Comparison of ENCODE assay signal across 1 cellular context in the genomic region with DNA sequence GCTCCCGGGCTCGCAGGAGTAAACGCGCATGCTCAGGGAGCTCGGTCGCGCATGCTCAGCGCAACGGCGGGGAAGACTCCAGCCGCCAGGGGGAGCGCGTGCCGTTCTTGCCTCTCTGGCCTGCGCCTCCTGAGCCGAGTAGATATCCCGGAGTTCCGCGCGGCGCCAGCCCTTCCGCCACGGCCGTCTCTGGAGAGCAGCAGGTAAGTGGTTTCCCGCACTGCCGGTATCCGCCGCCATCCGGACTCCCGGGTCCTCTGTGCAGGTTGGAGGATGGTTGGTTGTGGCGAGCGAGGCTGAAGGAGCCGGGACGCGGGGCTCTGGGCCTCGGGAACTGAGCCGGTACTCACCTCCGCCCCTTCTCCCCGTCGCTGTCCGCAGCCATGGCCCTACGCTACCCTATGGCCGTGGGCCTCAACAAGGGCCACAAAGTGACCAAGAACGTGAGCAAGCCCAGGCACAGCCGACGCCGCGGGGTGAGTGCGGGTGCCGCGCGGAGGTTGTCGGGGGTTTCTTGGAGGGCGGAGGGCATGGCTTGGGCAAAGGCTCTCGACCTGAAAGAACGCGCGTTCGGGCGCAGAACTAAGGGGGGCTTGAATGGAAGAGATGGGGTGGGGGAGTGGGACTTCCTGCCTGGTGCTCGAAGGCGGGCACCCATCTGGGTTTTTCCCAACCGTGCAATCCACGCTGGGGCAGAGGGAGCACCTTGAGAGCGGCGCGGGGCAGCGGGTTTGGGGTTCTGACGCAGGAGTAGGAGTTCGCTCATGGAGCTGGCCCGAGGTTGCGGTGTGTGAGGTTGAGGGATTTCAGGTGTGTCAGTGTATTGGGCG.
A peak's percentile ranks its signal among the peaks of the same experiment; 100 is the strongest.
TF ChIP-seq lines count a peak whose summit lies in the region.

Gene RPL36, plus strand, starts transcription at position 171 of the 830 bp plus-strand sequence. Its CDS starts 213 bp downstream, at position 384.

TF ChIP-seq in K562, 482 proteins besides CTCF, POLR2A, EP300 and RAD21 (continued from another document and continues in another):
- TF ChIP-seq AFF1 (IDR thresholded peaks at IDR 0.05; ENCODE audit: low read depth in 1 of 2, partially characterized antibody in 2 of 2) = peak; percentile 79 to 80
- peak; percentile 67 for TF ChIP-seq KLF1 (tag; IDR thresholded peaks at IDR 0.05)
- TF ChIP-seq, protein P1, sequence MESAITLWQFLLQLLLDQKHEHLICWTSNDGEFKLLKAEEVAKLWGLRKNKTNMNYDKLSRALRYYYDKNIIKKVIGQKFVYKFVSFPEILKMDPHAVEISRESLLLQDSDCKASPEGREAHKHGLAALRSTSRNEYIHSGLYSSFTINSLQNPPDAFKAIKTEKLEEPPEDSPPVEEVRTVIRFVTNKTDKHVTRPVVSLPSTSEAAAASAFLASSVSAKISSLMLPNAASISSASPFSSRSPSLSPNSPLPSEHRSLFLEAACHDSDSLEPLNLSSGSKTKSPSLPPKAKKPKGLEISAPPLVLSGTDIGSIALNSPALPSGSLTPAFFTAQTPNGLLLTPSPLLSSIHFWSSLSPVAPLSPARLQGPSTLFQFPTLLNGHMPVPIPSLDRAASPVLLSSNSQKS (CRISPR knock-in tag; IDR thresholded peaks at IDR 0.05) = no peak
- TF ChIP-seq, protein P2, sequence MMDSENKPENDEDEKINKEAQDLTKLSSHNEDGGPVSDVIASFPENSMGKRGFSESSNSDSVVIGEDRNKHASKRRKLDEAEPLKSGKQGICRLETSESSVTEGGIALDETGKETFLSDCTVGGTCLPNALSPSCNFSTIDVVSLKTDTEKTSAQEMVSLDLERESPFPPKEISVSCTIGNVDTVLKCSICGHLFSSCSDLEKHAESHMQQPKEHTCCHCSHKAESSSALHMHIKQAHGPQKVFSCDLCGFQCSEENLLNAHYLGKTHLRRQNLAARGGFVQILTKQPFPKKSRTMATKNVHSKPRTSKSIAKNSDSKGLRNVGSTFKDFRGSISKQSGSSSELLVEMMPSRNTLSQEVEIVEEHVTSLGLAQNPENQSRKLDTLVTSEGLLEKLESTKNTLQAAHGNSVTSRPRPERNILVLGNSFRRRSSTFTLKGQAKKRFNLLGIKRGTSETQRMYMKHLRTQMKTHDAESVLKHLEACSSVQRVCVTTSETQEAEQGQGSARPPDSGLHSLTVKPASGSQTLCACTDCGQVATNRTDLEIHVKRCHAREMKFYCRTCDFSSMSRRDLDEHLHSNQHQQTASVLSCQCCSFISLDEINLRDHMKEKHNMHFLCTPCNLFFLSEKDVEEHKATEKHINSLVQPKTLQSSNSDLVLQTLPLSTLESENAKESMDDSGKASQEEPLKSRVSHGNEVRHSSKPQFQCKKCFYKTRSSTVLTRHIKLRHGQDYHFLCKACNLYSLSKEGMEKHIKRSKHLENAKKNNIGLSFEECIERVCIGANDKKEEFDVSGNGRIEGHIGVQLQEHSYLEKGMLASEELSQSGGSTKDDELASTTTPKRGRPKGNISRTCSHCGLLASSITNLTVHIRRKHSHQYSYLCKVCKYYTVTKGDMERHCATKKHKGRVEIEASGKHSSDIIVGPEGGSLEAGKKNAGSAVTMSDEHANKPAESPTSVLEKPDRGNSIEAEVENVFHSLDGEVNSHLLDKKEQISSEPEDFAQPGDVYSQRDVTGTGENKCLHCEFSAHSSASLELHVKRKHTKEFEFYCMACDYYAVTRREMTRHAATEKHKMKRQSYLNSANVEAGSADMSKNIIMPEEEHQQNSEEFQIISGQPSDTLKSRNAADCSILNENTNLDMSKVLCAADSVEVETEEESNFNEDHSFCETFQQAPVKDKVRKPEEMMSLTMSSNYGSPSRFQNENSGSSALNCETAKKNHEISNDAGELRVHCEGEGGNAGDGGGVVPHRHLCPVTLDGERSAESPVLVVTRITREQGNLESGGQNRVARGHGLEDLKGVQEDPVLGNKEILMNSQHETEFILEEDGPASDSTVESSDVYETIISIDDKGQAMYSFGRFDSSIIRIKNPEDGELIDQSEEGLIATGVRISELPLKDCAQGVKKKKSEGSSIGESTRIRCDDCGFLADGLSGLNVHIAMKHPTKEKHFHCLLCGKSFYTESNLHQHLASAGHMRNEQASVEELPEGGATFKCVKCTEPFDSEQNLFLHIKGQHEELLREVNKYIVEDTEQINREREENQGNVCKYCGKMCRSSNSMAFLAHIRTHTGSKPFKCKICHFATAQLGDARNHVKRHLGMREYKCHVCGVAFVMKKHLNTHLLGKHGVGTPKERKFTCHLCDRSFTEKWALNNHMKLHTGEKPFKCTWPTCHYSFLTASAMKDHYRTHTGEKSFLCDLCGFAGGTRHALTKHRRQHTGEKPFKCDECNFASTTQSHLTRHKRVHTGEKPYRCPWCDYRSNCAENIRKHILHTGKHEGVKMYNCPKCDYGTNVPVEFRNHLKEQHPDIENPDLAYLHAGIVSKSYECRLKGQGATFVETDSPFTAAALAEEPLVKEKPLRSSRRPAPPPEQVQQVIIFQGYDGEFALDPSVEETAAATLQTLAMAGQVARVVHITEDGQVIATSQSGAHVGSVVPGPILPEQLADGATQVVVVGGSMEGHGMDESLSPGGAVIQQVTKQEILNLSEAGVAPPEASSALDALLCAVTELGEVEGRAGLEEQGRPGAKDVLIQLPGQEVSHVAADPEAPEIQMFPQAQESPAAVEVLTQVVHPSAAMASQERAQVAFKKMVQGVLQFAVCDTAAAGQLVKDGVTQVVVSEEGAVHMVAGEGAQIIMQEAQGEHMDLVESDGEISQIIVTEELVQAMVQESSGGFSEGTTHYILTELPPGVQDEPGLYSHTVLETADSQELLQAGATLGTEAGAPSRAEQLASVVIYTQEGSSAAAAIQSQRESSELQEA (IDR thresholded peaks at IDR 0.05; ENCODE audit: low read depth) = no peak
- peak; percentile 57 for TF ChIP-seq CCNT2 (IDR thresholded peaks at IDR 0.05; ENCODE audit: borderline replicate concordance, extremely low read depth, insufficient read length, low read depth, low read length)
- no peak for TF ChIP-seq E4F1 (CRISPR knock-in tag; IDR thresholded peaks at IDR 0.05; ENCODE audit: borderline replicate concordance)
- no peak for TF ChIP-seq HOXB6 (CRISPR knock-in tag; IDR thresholded peaks at IDR 0.05; ENCODE audit: borderline replicate concordance)
- peak; percentile 99 for TF ChIP-seq TAF7 (tag; IDR thresholded peaks at IDR 0.05)
- no peak for TF ChIP-seq TARDBP (IDR thresholded peaks at IDR 0.05)
- TF ChIP-seq ARNT (IDR thresholded peaks at IDR 0.05) = no peak; a peak in 1 of 4 replicates
- TF ChIP-seq PHB (CRISPR knock-in tag; IDR thresholded peaks at IDR 0.05) = no peak
- peak; percentile 37 for TF ChIP-seq ZKSCAN1 (IDR thresholded peaks at IDR 0.05; ENCODE audit: low read depth, low read length)
- no peak for TF ChIP-seq ZBED1 (IDR thresholded peaks at IDR 0.05)
- TF ChIP-seq ADNP (tag; IDR thresholded peaks at IDR 0.05) = no peak
- TF ChIP-seq GABPB2 (CRISPR knock-in tag; conservative IDR thresholded peaks at IDR 0.05) = no peak
- no peak for TF ChIP-seq TSC22D4 (tag; IDR thresholded peaks at IDR 0.05)
- no peak for TF ChIP-seq IFI16 (CRISPR knock-in tag; IDR thresholded peaks at IDR 0.05)
- TF ChIP-seq NCOA1 (IDR thresholded peaks at IDR 0.05; ENCODE audit: low read depth) = peak; percentile 51; the same call in 1 of the 2 replicates
- 0 out of 2 replicates have a peak, but pooled peaks have one; percentile 63 for TF ChIP-seq ZBTB1 (CRISPR knock-in tag; IDR thresholded peaks at IDR 0.05; ENCODE audit: borderline replicate concordance, low read depth)
- no peak for TF ChIP-seq JUNB (CRISPR knock-in tag; conservative IDR thresholded peaks at IDR 0.05)
- 0 out of 2 replicates have a peak, but pooled peaks have one; percentile 45 for TF ChIP-seq JUND (IDR thresholded peaks at IDR 0.05; ENCODE audit: borderline replicate concordance, low read depth, low read length)
- no peak; the same call in 2 of the 3 replicates for TF ChIP-seq JUND (tag; IDR thresholded peaks at IDR 0.05; ENCODE audit: borderline replicate concordance, low read depth, low read length)
- peak; percentile 31; the same call in 1 of the 2 replicates for TF ChIP-seq TGIF2 (CRISPR knock-in tag; IDR thresholded peaks at IDR 0.05)
- no peak; the same call in 1 of the 2 replicates for TF ChIP-seq ZBTB9 (CRISPR knock-in tag; IDR thresholded peaks at IDR 0.05)
- TF ChIP-seq, protein P3, sequence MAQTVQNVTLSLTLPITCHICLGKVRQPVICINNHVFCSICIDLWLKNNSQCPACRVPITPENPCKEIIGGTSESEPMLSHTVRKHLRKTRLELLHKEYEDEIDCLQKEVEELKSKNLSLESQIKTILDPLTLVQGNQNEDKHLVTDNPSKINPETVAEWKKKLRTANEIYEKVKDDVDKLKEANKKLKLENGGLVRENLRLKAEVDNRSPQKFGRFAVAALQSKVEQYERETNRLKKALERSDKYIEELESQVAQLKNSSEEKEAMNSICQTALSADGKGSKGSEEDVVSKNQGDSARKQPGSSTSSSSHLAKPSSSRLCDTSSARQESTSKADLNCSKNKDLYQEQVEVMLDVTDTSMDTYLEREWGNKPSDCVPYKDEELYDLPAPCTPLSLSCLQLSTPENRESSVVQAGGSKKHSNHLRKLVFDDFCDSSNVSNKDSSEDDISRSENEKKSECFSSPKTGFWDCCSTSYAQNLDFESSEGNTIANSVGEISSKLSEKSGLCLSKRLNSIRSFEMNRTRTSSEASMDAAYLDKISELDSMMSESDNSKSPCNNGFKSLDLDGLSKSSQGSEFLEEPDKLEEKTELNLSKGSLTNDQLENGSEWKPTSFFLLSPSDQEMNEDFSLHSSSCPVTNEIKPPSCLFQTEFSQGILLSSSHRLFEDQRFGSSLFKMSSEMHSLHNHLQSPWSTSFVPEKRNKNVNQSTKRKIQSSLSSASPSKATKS (CRISPR knock-in tag; IDR thresholded peaks at IDR 0.05) = no peak
- TF ChIP-seq DDX20 (tag; IDR thresholded peaks at IDR 0.05; ENCODE audit: low read depth) = no peak
- TF ChIP-seq E2F4 (CRISPR knock-in tag; IDR thresholded peaks at IDR 0.05; ENCODE audit: low read depth) = no peak
- no peak for TF ChIP-seq ZBTB8A (IDR thresholded peaks at IDR 0.05; ENCODE audit: partially characterized antibody)
- TF ChIP-seq TRIM24 (IDR thresholded peaks at IDR 0.05) = no peak
- TF ChIP-seq SIN3B (IDR thresholded peaks at IDR 0.05; ENCODE audit: low read depth) = peak; percentile 72
- no peak for TF ChIP-seq COPS2 (conservative IDR thresholded peaks at IDR 0.05)
- TF ChIP-seq POLR2H (tag; IDR thresholded peaks at IDR 0.05; ENCODE audit: low read depth) = peak; percentile 96
- TF ChIP-seq MTA3 (IDR thresholded peaks at IDR 0.05; ENCODE audit: borderline replicate concordance) = peak; percentile 96
- no peak for TF ChIP-seq ZNF212 (CRISPR knock-in tag; IDR thresholded peaks at IDR 0.05)
- no peak for TF ChIP-seq ZNF124 (CRISPR knock-in tag; IDR thresholded peaks at IDR 0.05)
